ENCODE assay signal across 11 cellular contexts in the genomic region with DNA sequence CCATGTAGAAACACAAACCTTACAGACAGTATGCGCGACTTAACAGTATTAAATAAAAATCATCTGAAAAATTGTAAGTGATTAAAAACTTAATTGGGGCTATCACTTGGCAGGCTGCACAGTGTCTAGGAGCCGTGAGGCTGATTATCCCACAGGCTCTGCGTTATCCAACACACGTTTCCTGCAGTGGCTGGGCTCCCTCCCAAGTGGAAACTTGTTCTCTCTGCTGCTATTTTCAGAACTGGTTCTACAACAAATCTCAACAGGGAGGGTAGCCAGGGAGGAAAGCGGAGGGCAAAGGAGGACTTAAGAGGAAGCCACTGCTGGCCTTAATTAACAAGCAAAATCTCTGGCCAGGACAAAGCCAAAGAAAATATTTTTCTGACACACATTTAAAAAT.
A peak's percentile ranks its signal among the peaks of the same experiment; 100 is the strongest.
DNase-seq lines count a peak whose midpoint lies in the region; ATAC-seq and TF ChIP-seq lines count a peak whose summit lies in the region.
"Had no signal": no experiment of that assay in that cellular context is flagged by ENCODE, and none has a peak within 500 bp of the region (broad histone marks: within the 10 kb centered on the region; RNA-seq: fewer than 3 reads in every experiment).

No MANE protein-coding gene starts in this region.

- H3K36me3 ChIP-seq in stomach smooth muscle (ENCODE audit: control insufficient read depth in 2 of 2, insufficient read depth in 2 of 2, low read length in 2 of 2), result no peaks in the 10 kb centered on the region
- H3K36me3 ChIP-seq in CD4-positive, alpha-beta memory T cell (ENCODE audit: insufficient read depth, low read length), result no peaks in the 10 kb centered on the region

- no peak overlapping the region for H3K4me3 Mint-ChIP-seq in CD4-positive, alpha-beta memory T cell

- H3K27ac Mint-ChIP-seq in CD4-positive, alpha-beta memory T cell, result no peak overlapping the region

- H3K4me1 ChIP-seq in stomach smooth muscle (ENCODE audit: control insufficient read depth, insufficient read depth, low read length), result peaks cover 28% of the 10 kb centered on the region
- no peaks in the 10 kb centered on the region for H3K4me1 ChIP-seq in CD4-positive, alpha-beta memory T cell (ENCODE audit: insufficient read depth, low read length)

- H3K27me3 Mint-ChIP-seq in CD4-positive, alpha-beta memory T cell, result no peaks in the 10 kb centered on the region

- peak; percentile 12 for DNase-seq in NCI-H1105 (lab: John Stamatoyannopoulos, UW)
- DNase-seq in coronary artery (ENCODE audit: low spot score), result no peak
- peak; percentile 82 for DNase-seq in islet precursor cell
- no peak for DNase-seq in epidermal melanocyte (ENCODE audit: insufficient read length, low spot score)
- DNase-seq in CD4-positive, alpha-beta memory T cell, result no peak
- no peak for DNase-seq in stimulated activated naive CD8-positive, alpha-beta T cell treated with anti-CD3 and anti-CD28 coated beads, Interleukin-15, Interleukin-2, amounts not matched to agents 100 U/mL and 50 U/mL, for 24 hours
- DNase-seq in activated naive CD4-positive, alpha-beta T cell treated with anti-CD3 and anti-CD28 coated beads, Interleukin-2, amount 50 U/mL, for 16 hours, result no peak
- DNase-seq: activated CD4-positive, alpha-beta T cell treated with anti-CD3 and anti-CD28 coated beads for 4 hours; NCI-H2171 treated with DMSO at 0.1 percent for 48 hours had no signal

- intact Hi-C loops in CD4-positive, alpha-beta memory T cell (cut with micrococcal nuclease), result no loop called here

- peak overlapping the region; percentile 41 for H3K4me3 ChIP-seq in coronary artery
- peak overlapping the region; percentile 24 to 26 for H3K4me3 ChIP-seq in stomach smooth muscle (ENCODE audit: low read length in 2 of 2)
- no peak overlapping the region for H3K4me3 ChIP-seq in CD4-positive, alpha-beta memory T cell (ENCODE audit: low read length in 2 of 2)
- H3K4me3 ChIP-seq: GM12878 had no signal

- no peaks in the 10 kb centered on the region for H3K4me1 Mint-ChIP-seq in CD4-positive, alpha-beta memory T cell

- H3K36me3 Mint-ChIP-seq in CD4-positive, alpha-beta memory T cell, result no peaks in the 10 kb centered on the region

- H3K9me3 Mint-ChIP-seq in CD4-positive, alpha-beta memory T cell, result peaks cover 0 to 5% (median 2%) of the 10 kb centered on the region in 8 donors

- CTCF ChIA-PET in CD4-positive, alpha-beta memory T cell (lab: Charles Lee; ENCODE audit: partially characterized antibody), result no interaction called here

- no peak for ATAC-seq in stimulated activated naive CD8-positive, alpha-beta T cell treated with anti-CD3 and anti-CD28 coated beads, Interleukin-15, Interleukin-2, amounts not matched to agents 100 U/mL and 50 U/mL, for 24 hours
- ATAC-seq: GM12878 had no signal

- H3K9me3 ChIP-seq in stomach smooth muscle (ENCODE audit: control insufficient read depth in 2 of 2, low read length in 2 of 2), result no peaks in the 10 kb centered on the region
- H3K9me3 ChIP-seq in CD4-positive, alpha-beta memory T cell (ENCODE audit: control insufficient read depth in 1 of 2, low read length in 2 of 2), result no peaks in the 10 kb centered on the region

- no peak overlapping the region for H3K9ac ChIP-seq in stomach smooth muscle (ENCODE audit: low read length in 2 of 2)

- POLR2A ChIA-PET in CD4-positive, alpha-beta memory T cell (lab: Charles Lee; ENCODE audit: partially characterized antibody), result no interaction called here

- no peaks in the 10 kb centered on the region for H3K27me3 ChIP-seq in stomach smooth muscle (ENCODE audit: control insufficient read depth in 1 of 2, insufficient read depth in 2 of 2, low read length in 2 of 2)
- H3K27me3 ChIP-seq in CD4-positive, alpha-beta memory T cell (ENCODE audit: insufficient read depth, low read length), result no peaks in the 10 kb centered on the region

- no peak for TF ChIP-seq CTCF in coronary artery (IDR thresholded peaks at IDR 0.05)

- no peak overlapping the region for H3K27ac ChIP-seq in coronary artery
- peak overlapping the region; percentile 19 for H3K27ac ChIP-seq in stomach smooth muscle (ENCODE audit: low read length)
- no peak overlapping the region for H3K27ac ChIP-seq in CD4-positive, alpha-beta memory T cell (ENCODE audit: low read depth, low read length)

Comparison
In these comparisons a context has a peak if more than half of its experiments do, and no peak if none do; other contexts are left out.
1. DNase-seq: peak in NCI-H1105 (single experiment) and islet precursor cell (single experiment); none in coronary artery (single experiment), epidermal melanocyte (single experiment), CD4-positive, alpha-beta memory T cell (0 of 5), stimulated activated naive CD8-positive, alpha-beta T cell treated with anti-CD3 and anti-CD28 coated beads, Interleukin-15, Interleukin-2, amounts not matched to agents 100 U/mL and 50 U/mL, for 24 hours (single experiment) and activated naive CD4-positive, alpha-beta T cell treated with anti-CD3 and anti-CD28 coated beads, Interleukin-2, amount 50 U/mL, for 16 hours (single experiment).
2. H3K4me3 ChIP-seq: peak in coronary artery (single experiment) and stomach smooth muscle (2 of 2); none in CD4-positive, alpha-beta memory T cell (0 of 2).